Comparison of ENCODE assay signal across 8 cellular contexts in the genomic region with DNA sequence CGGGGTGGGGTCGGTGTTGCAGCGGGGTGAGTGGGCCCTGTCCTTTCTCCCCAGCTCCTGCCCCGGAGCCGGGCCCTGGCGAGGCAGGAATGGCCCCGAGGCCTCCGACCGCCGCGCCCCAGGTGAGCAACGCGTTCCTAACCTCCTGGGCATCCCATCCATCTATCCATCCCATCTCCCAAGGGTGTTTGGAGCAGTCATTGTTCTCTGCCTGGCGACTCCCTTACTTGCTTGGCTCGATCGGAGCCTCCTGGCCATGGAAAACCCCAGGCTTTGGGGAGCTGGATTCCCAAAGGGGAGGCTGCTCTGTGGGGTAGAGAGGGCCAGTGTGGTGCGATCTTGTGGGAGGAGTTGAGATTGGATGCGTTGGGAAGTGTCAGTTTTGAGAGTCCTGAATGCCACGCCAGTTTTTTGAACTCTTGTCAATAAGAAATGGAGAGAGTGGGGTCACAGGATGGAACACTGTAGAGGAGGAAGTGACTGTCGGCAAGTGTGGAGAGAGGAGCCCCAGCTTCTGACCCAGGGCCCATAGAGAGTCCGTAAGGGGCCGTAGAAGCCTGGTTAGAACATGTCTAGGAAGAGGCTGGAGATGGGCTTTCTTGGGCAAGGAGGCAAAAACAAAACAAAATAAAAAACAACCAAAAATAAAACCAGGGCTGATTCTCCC. TPM values are rescaled to one million over a fixed set of nuclear protein-coding genes. Genes with fewer than 3 reads are reported as not detected.
DNase-seq lines count a peak whose midpoint lies in the region; ATAC-seq lines count a peak whose summit lies in the region.

No MANE protein-coding gene starts in this region.

- H3K9ac ChIP-seq in BLaER1 = peak overlapping the region; percentile 82
- H3K9ac ChIP-seq in adipocyte (ENCODE audit: low read length) = peak overlapping the region; percentile 89
- H3K9ac ChIP-seq in skeletal muscle satellite cell (ENCODE audit: low read depth, low read length) = peak overlapping the region; percentile 92

- H3K9me3 ChIP-seq in BLaER1 (peaks cover 42% of the 10 kb centered on the region), MG63 (no peaks in the 10 kb centered on the region), adipocyte (ENCODE audit: control insufficient read depth, low read length) (no peaks in the 10 kb centered on the region), skeletal muscle satellite cell (replicated peaks; ENCODE audit: low read length) (no peaks in the 10 kb centered on the region)

- H3K4me2 ChIP-seq in BLaER1 (peak overlapping the region; percentile 99), skeletal muscle satellite cell (ENCODE audit: low read length) (peak overlapping the region; percentile 100)

- H3K4me1 ChIP-seq in BLaER1 (peaks cover 9% of the 10 kb centered on the region), adipocyte (ENCODE audit: control insufficient read depth, insufficient read depth, low read length) (peaks cover 5% of the 10 kb centered on the region), skeletal muscle satellite cell (ENCODE audit: control insufficient read depth, insufficient read depth, low read length) (peaks cover 7% of the 10 kb centered on the region)

- H4K20me1 ChIP-seq in BLaER1 = no peaks in the 10 kb centered on the region

- DNase-seq in MG63 (no peak), adipocyte (ENCODE audit: low read depth) (peak; percentile 44), NCI-H1105 (lab: John Stamatoyannopoulos, UW) (no peak), HuH-7 (ENCODE audit: low spot score) (no peak)

- peak; percentile 15 for ATAC-seq in GM19438 (IDR thresholded peaks at IDR 0.05; ENCODE audit: low read depth, unreplicated experiment)

- peak overlapping the region; percentile 84 for H3K27ac ChIP-seq in BLaER1

- H3K36me3 ChIP-seq in BLaER1 = peaks cover 42% of the 10 kb centered on the region
- H3K36me3 ChIP-seq in MG63 = no peaks in the 10 kb centered on the region
- H3K36me3 ChIP-seq in adipocyte (ENCODE audit: control insufficient read depth, insufficient read depth, low read length, severe bottlenecking) = peaks cover 11% of the 10 kb centered on the region
- H3K36me3 ChIP-seq in skeletal muscle satellite cell (ENCODE audit: insufficient read depth, low read length) = peaks cover 18% of the 10 kb centered on the region

- peak overlapping the region; percentile 91 for H3K4me3 ChIP-seq in BLaER1
- peak overlapping the region; percentile 76 for H3K4me3 ChIP-seq in MG63
- H3K4me3 ChIP-seq in adipocyte (ENCODE audit: low read length) = peak overlapping the region; percentile 82
- peak overlapping the region; percentile 83 for H3K4me3 ChIP-seq in iPS-11a (ENCODE audit: low read depth, low read length)
- peak overlapping the region; percentile 93 for H3K4me3 ChIP-seq in skeletal muscle satellite cell (ENCODE audit: low read length)

- H3K27me3 ChIP-seq in BLaER1 = no peaks in the 10 kb centered on the region
- H3K27me3 ChIP-seq in MG63 = no peaks in the 10 kb centered on the region
- H3K27me3 ChIP-seq in adipocyte (replicated peaks; ENCODE audit: control insufficient read depth, insufficient read depth, low read length) = no peaks in the 10 kb centered on the region
- H3K27me3 ChIP-seq in skeletal muscle satellite cell (ENCODE audit: control insufficient read depth, insufficient read depth, low read length) = no peaks in the 10 kb centered on the region

RNA-seq across cellular contexts. Expression of a gene that starts 0.7 kb away (rescaled TPM):
- 2.8 and 6.3 TPM in 2 replicates for total RNA-seq in MG63 (2014; rRNA removed; shearing (Covaris generic); ENCODE audit: low replicate concordance)
- 18.3 and 23.6 TPM in 2 replicates for total RNA-seq in skeletal muscle satellite cell (2012; rRNA removed)
